1 cellular context compared by ENCODE assay signal in the genomic region with DNA sequence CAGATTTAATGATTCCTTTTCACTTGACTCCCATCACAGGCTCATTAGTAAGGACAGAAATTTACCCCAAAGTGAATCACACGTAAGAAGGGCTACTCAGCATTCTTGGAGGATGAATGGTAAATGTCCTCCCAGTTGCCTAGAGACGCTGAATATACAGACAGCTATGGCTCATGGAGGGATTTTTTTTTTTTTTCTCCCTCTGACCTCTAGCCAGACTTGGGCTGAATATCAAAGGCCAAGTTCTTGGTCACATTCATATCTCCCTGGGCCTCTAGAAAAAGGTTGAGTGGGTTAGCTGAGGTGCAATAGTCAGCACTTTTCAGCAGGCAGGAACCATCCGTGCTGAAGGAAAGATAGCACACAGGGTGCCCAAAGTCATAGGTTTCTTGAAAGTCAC.
TF ChIP-seq lines count a peak whose summit lies in the region.

No MANE protein-coding gene starts in this region.

TF ChIP-seq in GM23338, 12 proteins besides CTCF, POLR2A, EP300 and RAD21 (continued from another document):
- no peak for TF ChIP-seq REST (IDR thresholded peaks at IDR 0.05; ENCODE audit: unreplicated experiment)
TF ChIP-seq in GM23338: peak in this region for 0.
